ENCODE assay signal across 8 cellular contexts in the genomic region with DNA sequence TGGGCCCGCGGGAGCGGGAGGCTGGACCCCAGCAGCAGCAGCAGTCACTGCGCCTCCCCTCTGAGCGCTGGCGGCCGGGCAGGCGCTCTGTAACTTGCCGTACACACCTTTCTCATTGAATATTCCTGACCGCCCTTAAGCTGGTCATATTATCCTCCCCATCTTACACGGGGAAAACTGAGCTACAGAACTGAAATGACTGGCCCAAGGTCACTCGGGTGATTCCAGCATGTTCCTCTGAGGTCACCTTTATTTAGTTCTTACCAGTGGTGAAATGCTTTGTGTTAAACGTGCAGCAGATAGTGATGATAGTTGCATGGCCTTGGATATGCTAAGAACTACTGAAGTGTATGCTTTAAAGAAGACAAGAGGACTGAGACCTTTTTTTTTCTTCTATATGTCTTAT. TPM values are rescaled to one million over a fixed set of nuclear protein-coding genes. Genes with fewer than 3 reads are reported as not detected.
DNase-seq lines count a peak whose midpoint lies in the region; FAIRE-seq and TF ChIP-seq lines count a peak whose summit lies in the region.

No MANE protein-coding gene starts in this region.

- DNase-seq in HAP-1 (ENCODE audit: low spot score in 2 of 2) (no peak), frontal cortex (ENCODE audit: low spot score in 2 of 2) (no peak), Ammon's horn (ENCODE audit: low spot score) (no peak), NOMO-1 treated with DMSO at 0.1 percent for 48 hours (lab: John Stamatoyannopoulos, UW; ENCODE audit: unreplicated experiment) (no peak)
- no peak for DNase-seq in activated CD4-positive, alpha-beta memory T cell treated with anti-CD3 and anti-CD28 coated beads, Interleukin-2, amount 10 ng/mL, durations not matched to agents 7 days and 5 days

- H3K4me1 Mint-ChIP-seq in activated CD4-positive, alpha-beta memory T cell treated with anti-CD3 and anti-CD28 coated beads, Interleukin-2, amount 10 ng/mL, durations not matched to agents 7 days and 5 days, result peaks cover 31% of the 10 kb centered on the region

- no peaks in the 10 kb centered on the region for H3K27me3 Mint-ChIP-seq in activated CD4-positive, alpha-beta memory T cell treated with anti-CD3 and anti-CD28 coated beads, Interleukin-2, amount 10 ng/mL, durations not matched to agents 7 days and 5 days

- no peaks in the 10 kb centered on the region for H3K9me3 ChIP-seq in HAP-1
- H3K9me3 ChIP-seq in iPS-20b (ENCODE audit: insufficient read depth, low read depth, low read length), result no peaks in the 10 kb centered on the region

- FAIRE-seq in frontal cortex (lab: Jason Lieb, UNC), result no peak

- H3K27ac ChIP-seq in C4-2B, result peak overlapping the region; percentile 92
- H3K27ac ChIP-seq in iPS-20b (ENCODE audit: low read length), result peak overlapping the region; percentile 76
- H3K27ac ChIP-seq in temporal lobe (ENCODE audit: low read depth, low read length), result peak overlapping the region; percentile 94

- TF ChIP-seq CTCF in C4-2B (conservative IDR thresholded peaks at IDR 0.05), result no peak

- H3K27ac Mint-ChIP-seq in activated CD4-positive, alpha-beta memory T cell treated with anti-CD3 and anti-CD28 coated beads, Interleukin-2, amount 10 ng/mL, durations not matched to agents 7 days and 5 days, result peak overlapping the region; percentile 94

- H3K27me3 ChIP-seq in HAP-1 (ENCODE audit: low read depth) (no peaks in the 10 kb centered on the region), iPS-20b (ENCODE audit: insufficient read depth, low read length) (no peaks in the 10 kb centered on the region)

- POLR2A ChIA-PET in activated CD4-positive, alpha-beta memory T cell treated with anti-CD3 and anti-CD28 coated beads, Interleukin-2, amount 10 ng/mL, durations not matched to agents 7 days and 5 days (lab: Charles Lee), result interaction anchor here (0.7 to 4.0 kb wide), 10 partner anchors 10 to 455 kb away, joined by 3 to 25 read pairs (median 8); a partner anchor contains a TSS

- peaks cover 47% of the 10 kb centered on the region for H3K36me3 ChIP-seq in HAP-1 (replicated peaks)
- H3K36me3 ChIP-seq in iPS-20b (ENCODE audit: insufficient read depth, low read depth, low read length), result peaks cover 36% of the 10 kb centered on the region

- in situ Hi-C loops in HAP-1 (cut with MboI; ENCODE audit: low sequenced_read_pairs), result no loop called here

- CTCF ChIA-PET in activated CD4-positive, alpha-beta memory T cell treated with anti-CD3 and anti-CD28 coated beads, Interleukin-2, amount 10 ng/mL, durations not matched to agents 7 days and 5 days (lab: Charles Lee), result interaction anchor here (0.9 to 2.0 kb wide), 6 partner anchors 9 to 340 kb away, joined by 3 to 7 read pairs (median 4); a partner anchor contains a TSS

- peak overlapping the region; percentile 96 for H3K4me3 Mint-ChIP-seq in activated CD4-positive, alpha-beta memory T cell treated with anti-CD3 and anti-CD28 coated beads, Interleukin-2, amount 10 ng/mL, durations not matched to agents 7 days and 5 days

- H3K4me3 ChIP-seq in HAP-1 (peak overlapping the region; percentile 98), iPS-20b (ENCODE audit: low read length) (peak overlapping the region; percentile 98)

- H3K4me1 ChIP-seq in HAP-1 (peaks cover 11% of the 10 kb centered on the region), iPS-20b (ENCODE audit: insufficient read depth, low read length) (peaks cover 2% of the 10 kb centered on the region; the same call in 1 of the 2 replicates)

- peaks cover 30% of the 10 kb centered on the region for H3K36me3 Mint-ChIP-seq in activated CD4-positive, alpha-beta memory T cell treated with anti-CD3 and anti-CD28 coated beads, Interleukin-2, amount 10 ng/mL, durations not matched to agents 7 days and 5 days (ENCODE audit: low read depth)

- no peaks in the 10 kb centered on the region for H3K9me3 Mint-ChIP-seq in activated CD4-positive, alpha-beta memory T cell treated with anti-CD3 and anti-CD28 coated beads, Interleukin-2, amount 10 ng/mL, durations not matched to agents 7 days and 5 days

- peak overlapping the region; percentile 97 for H3K9ac ChIP-seq in iPS-20b (ENCODE audit: low read depth, low read length)

RNA-seq across cellular contexts. Expression of a gene that starts 0.6 kb away (rescaled TPM):
- 100 to 1,000 TPM; 281 to 293 TPM for total RNA-seq in activated CD4-positive, alpha-beta memory T cell treated with anti-CD3 and anti-CD28 coated beads, Interleukin-2, amount 10 ng/mL, durations not matched to agents 7 days and 5 days
- total RNA-seq in temporal lobe, result 76.2 TPM
- 75.8 TPM for total RNA-seq in frontal cortex

RNA-seq across cellular contexts. Expression of a gene that starts 0.8 kb away (rescaled TPM):
- total RNA-seq in activated CD4-positive, alpha-beta memory T cell treated with anti-CD3 and anti-CD28 coated beads, Interleukin-2, amount 10 ng/mL, durations not matched to agents 7 days and 5 days, result 1 to 10 TPM in 1 of 2 experiments, under 1 TPM in 1; 0.68 to 1.2 TPM
- total RNA-seq in temporal lobe (0.98 TPM), frontal cortex (1.2 TPM)

RNA-seq across cellular contexts. Expression of a gene that starts 6.4 kb away (rescaled TPM):
- total RNA-seq in activated CD4-positive, alpha-beta memory T cell treated with anti-CD3 and anti-CD28 coated beads, Interleukin-2, amount 10 ng/mL, durations not matched to agents 7 days and 5 days, result 1 to 10 TPM; 2.5 to 3.2 TPM
- total RNA-seq in temporal lobe, result 0.74 TPM
- total RNA-seq in frontal cortex, result 1.2 TPM

RNA-seq across cellular contexts. Expression of a gene that starts 36.6 kb away (rescaled TPM):
- 1 to 10 TPM; 2.5 to 2.7 TPM for total RNA-seq in activated CD4-positive, alpha-beta memory T cell treated with anti-CD3 and anti-CD28 coated beads, Interleukin-2, amount 10 ng/mL, durations not matched to agents 7 days and 5 days
- total RNA-seq in temporal lobe, result 2.2 TPM
- 0.82 TPM for total RNA-seq in frontal cortex

RNA-seq across cellular contexts. Expression of a gene that starts 53.9 kb away (rescaled TPM):
- not detected for total RNA-seq in activated CD4-positive, alpha-beta memory T cell treated with anti-CD3 and anti-CD28 coated beads, Interleukin-2, amount 10 ng/mL, durations not matched to agents 7 days and 5 days
- 4.7 TPM for total RNA-seq in temporal lobe
- total RNA-seq in frontal cortex, result 4.5 TPM
